ENCODE assay signal across 16 cellular contexts in genomic region chr6:74946961-74947360, GRCh38.
DNase-seq lines count a peak whose midpoint lies in the region; ATAC-seq lines count a peak whose summit lies in the region.
"Had no signal": no experiment of that assay in that cellular context is flagged by ENCODE, and none has a peak within 500 bp of the region (broad histone marks: within the 10 kb centered on the region; RNA-seq: fewer than 3 reads in every experiment).

No MANE protein-coding gene starts in this region.

- no peak overlapping the region for H3K56ac ChIP-seq in mesendoderm (ENCODE audit: low read length)

- H3K79me2 ChIP-seq in mesendoderm (ENCODE audit: control insufficient read depth, insufficient read depth, low read length), result no peaks in the 10 kb centered on the region

- peak overlapping the region; percentile 59 for H3K27ac ChIP-seq in mesodermal cell (ENCODE audit: low read depth, low read length, severe bottlenecking)
- H3K27ac ChIP-seq in mesendoderm (ENCODE audit: low read depth, low read length), result no peak overlapping the region
- H3K27ac ChIP-seq: thoracic aorta had no signal

- H3K4me1 ChIP-seq in mesodermal cell (ENCODE audit: control insufficient read depth, insufficient read depth, low read length, poor library complexity, severe bottlenecking), result peaks cover 6% of the 10 kb centered on the region
- H3K4me1 ChIP-seq in mesendoderm (ENCODE audit: control insufficient read depth, low read depth, low read length), result no peaks in the 10 kb centered on the region

- no peak overlapping the region for H2BK15ac ChIP-seq in mesendoderm (replicated peaks; ENCODE audit: low read depth)

- H3K4me3 Mint-ChIP-seq in activated CD4-positive, alpha-beta T cell treated with anti-CD3 and anti-CD28 coated beads for 36 hours, result no peak overlapping the region
- H3K4me3 Mint-ChIP-seq: CD14-positive monocyte had no signal

- no peak overlapping the region for H3K9ac ChIP-seq in mesendoderm (ENCODE audit: low read length)

- H3K4me2 ChIP-seq in mesendoderm (ENCODE audit: low read length), result no peak overlapping the region

- H4K5ac ChIP-seq in mesendoderm (ENCODE audit: low read length), result no peak overlapping the region

- no peaks in the 10 kb centered on the region for H3K9me3 ChIP-seq in mesodermal cell (ENCODE audit: control insufficient read depth, low read length)

- peak; percentile 67 for DNase-seq in EH (ENCODE audit: low read depth)
- peak; percentile 49 for DNase-seq in RPMI7951 (ENCODE audit: low read depth)
- DNase-seq in dermis microvascular lymphatic vessel endothelial cell (ENCODE audit: low read depth in 2 of 2), result peak; percentile 6 to 39
- no peak for DNase-seq in NCI-H1105 (lab: John Stamatoyannopoulos, UW)
- no peak for DNase-seq in activated CD4-positive, alpha-beta T cell treated with anti-CD3 and anti-CD28 coated beads for 36 hours
- no peak for DNase-seq in SIG-M5 (lab: John Stamatoyannopoulos, UW)
- no peak for DNase-seq in mesendoderm
- DNase-seq: aorta; effector CD4-positive, alpha-beta T cell; head of caudate nucleus; left cardiac atrium; NCI-H2081 treated with DMSO at 0.1 percent for 48 hours; SHP77 treated with DMSO at 0.1 percent for 48 hours had no signal

- H3K79me1 ChIP-seq in mesendoderm (ENCODE audit: low read length), result no peaks in the 10 kb centered on the region

- no peaks in the 10 kb centered on the region for H3K27me3 ChIP-seq in mesendoderm (ENCODE audit: insufficient read depth, low read length, poor library complexity)

- CTCF ChIA-PET in activated CD4-positive, alpha-beta T cell treated with anti-CD3 and anti-CD28 coated beads for 36 hours (lab: Charles Lee), result no interaction called here

- H3K4me3 ChIP-seq in mesodermal cell (ENCODE audit: extremely low read depth, insufficient read depth, low read length, poor library complexity, severe bottlenecking) (no peak overlapping the region), mesendoderm (ENCODE audit: low read length) (no peak overlapping the region)
- H3K4me3 ChIP-seq: thoracic aorta had no signal

- no peaks in the 10 kb centered on the region for H3K4me1 Mint-ChIP-seq in activated CD4-positive, alpha-beta T cell treated with anti-CD3 and anti-CD28 coated beads for 36 hours
- H3K4me1 Mint-ChIP-seq: CD14-positive monocyte had no signal

- H3K27ac Mint-ChIP-seq in activated CD4-positive, alpha-beta T cell treated with anti-CD3 and anti-CD28 coated beads for 36 hours, result no peak overlapping the region
- H3K27ac Mint-ChIP-seq: CD14-positive monocyte had no signal

- WGBS in mesodermal cell (ENCODE audit: insufficient coverage in 2 of 2), 2 experiments, result 69 to 90% methylated on average over 2 of the region's 2 CpGs
- no CpG with 5 or more reads among the region's 2 CpGs for WGBS in mesendoderm (ENCODE audit: extremely low coverage, insufficient coverage, low lambda C conversion rate)

- no peak overlapping the region for H3K18ac ChIP-seq in mesendoderm (ENCODE audit: low read length)

- H3K9me3 Mint-ChIP-seq in activated CD4-positive, alpha-beta T cell treated with anti-CD3 and anti-CD28 coated beads for 36 hours (ENCODE audit: low read depth), result peaks cover 6% of the 10 kb centered on the region

- H3K4ac ChIP-seq in mesendoderm (ENCODE audit: low read depth, low read length), result no peak overlapping the region

- intact Hi-C loops in activated CD4-positive, alpha-beta T cell treated with anti-CD3 and anti-CD28 coated beads for 36 hours (cut with DNase I, micrococcal nuclease), result no loop called here

- no peak overlapping the region for H2AK5ac ChIP-seq in mesendoderm (ENCODE audit: low read length)

- no peak overlapping the region for H4K8ac ChIP-seq in mesendoderm (ENCODE audit: low read depth, low read length)

- no peaks in the 10 kb centered on the region for H3K27me3 Mint-ChIP-seq in activated CD4-positive, alpha-beta T cell treated with anti-CD3 and anti-CD28 coated beads for 36 hours

- H3K36me3 Mint-ChIP-seq in activated CD4-positive, alpha-beta T cell treated with anti-CD3 and anti-CD28 coated beads for 36 hours (ENCODE audit: low read depth), result no peaks in the 10 kb centered on the region
- H3K36me3 Mint-ChIP-seq: CD14-positive monocyte had no signal

- H3K36me3 ChIP-seq in mesodermal cell (ENCODE audit: control insufficient read depth, insufficient read depth, low read length), result no peaks in the 10 kb centered on the region
- H3K36me3 ChIP-seq in mesendoderm (ENCODE audit: control insufficient read depth, insufficient read depth, low read length), result no peaks in the 10 kb centered on the region
- H3K36me3 ChIP-seq: thoracic aorta had no signal

- no peak overlapping the region for H3K23ac ChIP-seq in mesendoderm (ENCODE audit: low read length)

- no peak overlapping the region for H2BK5ac ChIP-seq in mesendoderm (ENCODE audit: low read length)

- H2BK120ac ChIP-seq in mesendoderm (ENCODE audit: low read depth, low read length), result no peak overlapping the region

- ATAC-seq in activated CD4-positive, alpha-beta T cell treated with anti-CD3 and anti-CD28 coated beads for 36 hours, result no peak
- ATAC-seq: left cardiac atrium had no signal

- POLR2A ChIA-PET in activated CD4-positive, alpha-beta T cell treated with anti-CD3 and anti-CD28 coated beads for 36 hours (lab: Charles Lee), result no interaction called here

Comparison
In these comparisons a context has a peak if more than half of its experiments do, and no peak if none do; other contexts are left out.
1. DNase-seq: peak in EH (single experiment), RPMI7951 (single experiment) and dermis microvascular lymphatic vessel endothelial cell (2 of 2); none in NCI-H1105 (single experiment), activated CD4-positive, alpha-beta T cell treated with anti-CD3 and anti-CD28 coated beads for 36 hours (single experiment), SIG-M5 (single experiment) and mesendoderm (single experiment).